ENCODE assay signal across 1 cellular context in genomic region chr6:153312633-153313032, GRCh38.
TF ChIP-seq lines count a peak whose summit lies in the region.

No MANE protein-coding gene starts in this region.

TF ChIP-seq in SK-N-SH, 30 proteins besides CTCF, POLR2A, EP300 and RAD21 (continued from another document):
- TF ChIP-seq, protein P1, sequence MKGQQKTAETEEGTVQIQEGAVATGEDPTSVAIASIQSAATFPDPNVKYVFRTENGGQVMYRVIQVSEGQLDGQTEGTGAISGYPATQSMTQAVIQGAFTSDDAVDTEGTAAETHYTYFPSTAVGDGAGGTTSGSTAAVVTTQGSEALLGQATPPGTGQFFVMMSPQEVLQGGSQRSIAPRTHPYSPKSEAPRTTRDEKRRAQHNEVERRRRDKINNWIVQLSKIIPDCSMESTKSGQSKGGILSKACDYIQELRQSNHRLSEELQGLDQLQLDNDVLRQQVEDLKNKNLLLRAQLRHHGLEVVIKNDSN (IDR thresholded peaks at IDR 0.05; ENCODE audit: borderline replicate concordance, low read depth) = no peak
- no peak for TF ChIP-seq TEAD4 (IDR thresholded peaks at IDR 0.05; ENCODE audit: borderline replicate concordance, insufficient read depth)
